27 cellular contexts compared by ENCODE assay signal in the genomic region with DNA sequence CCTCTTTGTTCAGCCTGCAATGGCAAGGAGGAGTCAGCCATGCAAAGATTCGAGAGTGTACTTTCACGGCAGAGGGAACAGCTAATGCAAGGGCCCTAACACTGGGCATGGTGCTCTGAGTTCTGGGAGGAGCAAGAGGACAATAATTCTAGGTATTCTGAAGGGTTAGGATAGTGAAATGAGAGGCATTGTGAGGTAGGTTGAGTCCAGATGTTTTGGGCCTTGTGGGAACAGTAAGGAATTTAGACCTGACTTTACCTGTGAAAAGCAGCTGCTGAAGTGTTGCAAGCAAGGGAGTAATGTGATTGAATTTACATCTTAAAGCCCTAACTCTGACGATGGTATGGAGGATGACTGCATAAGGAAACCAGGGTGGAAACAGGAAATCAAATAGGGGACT.
"Had no signal": no experiment of that assay in that cellular context is flagged by ENCODE, and none has a peak within 500 bp of the region (broad histone marks: within the 10 kb centered on the region; RNA-seq: fewer than 3 reads in every experiment).

No MANE protein-coding gene starts in this region.

- H3K9me3 Mint-ChIP-seq: activated naive CD8-positive, alpha-beta T cell treated with anti-CD3 and anti-CD28 coated beads, Interleukin-2, amount 10 ng/mL, durations not matched to agents 7 days and 5 days had no signal

- H3K36me3 Mint-ChIP-seq: activated naive CD4-positive, alpha-beta T cell treated with anti-CD3 and anti-CD28 coated beads, Interleukin-2, amount 50 U/mL, for 24 hours; activated naive CD8-positive, alpha-beta T cell treated with anti-CD3 and anti-CD28 coated beads, Interleukin-2, amount 10 ng/mL, durations not matched to agents 7 days and 5 days had no signal

- H3K9ac ChIP-seq: KMS-11 had no signal

- H3K4me3 ChIP-seq: ascending aorta, cardiac muscle cell, SJCRH30, SK-N-MC had no signal

- H3K9me3 ChIP-seq: ascending aorta, SJCRH30 had no signal

- H3K27ac ChIP-seq: ascending aorta, cardiac muscle cell, KMS-11, SJCRH30, SK-N-MC had no signal

- H3K27ac Mint-ChIP-seq: activated CD4-positive, alpha-beta T cell treated with anti-CD3 and anti-CD28 coated beads for 36 hours; activated CD4-positive, alpha-beta T cell treated with anti-CD3 and anti-CD28 coated beads, Interleukin-2, amount 10 ng/mL, durations not matched to agents 7 days and 5 days; activated CD8-positive, alpha-beta T cell treated with anti-CD3 and anti-CD28 coated beads, Interleukin-2, amount 10 ng/mL, durations not matched to agents 7 days and 5 days; activated naive CD4-positive, alpha-beta T cell treated with anti-CD3 and anti-CD28 coated beads, Interleukin-2, amount 50 U/mL, for 24 hours; activated naive CD8-positive, alpha-beta T cell treated with anti-CD3 and anti-CD28 coated beads, Interleukin-2, amount 10 ng/mL, durations not matched to agents 7 days and 5 days; activated T-cell treated with anti-CD3 and anti-CD28 coated beads, Interleukin-2, amount 50 U/mL, for 24 hours; activated T-helper 2 cell treated with anti-CD3 and anti-CD28 coated beads, Interferon-gamma antibody, Interleukin-2, Interleukin-4, amounts not matched to agents 10 μg/mL and 5 μg/mL and 100 μg/mL, durations not matched to agents 14 hours and 24 hours and 36 hours; T-helper 2 cell treated with Interferon-gamma antibody and Interleukin-4, amounts not matched to agents 5 μg/mL and 100 μg/mL, for 36 hours had no signal

- DNase-seq: activated CD4-positive, alpha-beta T cell treated with anti-CD3 and anti-CD28 coated beads for 36 hours; activated CD4-positive, alpha-beta T cell treated with anti-CD3 and anti-CD28 coated beads, Interleukin-2, amount 10 ng/mL, durations not matched to agents 7 days and 5 days; activated CD4-positive, alpha-beta T cell treated with anti-CD3 and anti-CD28 coated beads, Interleukin-2, amount 50 U/mL, for 48 hours; activated CD8-positive, alpha-beta T cell treated with anti-CD3 and anti-CD28 coated beads, Interleukin-2, amount 10 ng/mL, durations not matched to agents 7 days and 5 days; activated gamma-delta T cell; activated naive CD4-positive, alpha-beta T cell treated with Interleukin-2 at 50 U/mL for 16 hours; activated naive CD8-positive, alpha-beta T cell treated with anti-CD3 and anti-CD28 coated beads, Interleukin-2, amount 10 ng/mL, durations not matched to agents 7 days and 5 days; activated T-cell treated with anti-CD3 and anti-CD28 coated beads, Interleukin-2, amount 50 U/mL, for 24 hours; amygdala; NCI-H1092 treated with DMSO at 0.1 percent for 48 hours; NCI-H1417 treated with DMSO at 0.1 percent for 48 hours; NCI-H187 treated with DMSO at 0.1 percent for 48 hours; NCI-H2081; NCI-H345; NCI-H524 treated with DMSO at 0.1 percent for 48 hours; SHP77; SJCRH30 had no signal

- H3K4me2 ChIP-seq: KMS-11 had no signal

- H3K4me3 Mint-ChIP-seq: activated CD4-positive, alpha-beta T cell treated with anti-CD3 and anti-CD28 coated beads for 36 hours; activated CD4-positive, alpha-beta T cell treated with anti-CD3 and anti-CD28 coated beads, Interleukin-2, amount 10 ng/mL, durations not matched to agents 7 days and 5 days; activated CD8-positive, alpha-beta T cell treated with anti-CD3 and anti-CD28 coated beads, Interleukin-2, amount 10 ng/mL, durations not matched to agents 7 days and 5 days; activated naive CD4-positive, alpha-beta T cell treated with anti-CD3 and anti-CD28 coated beads, Interleukin-2, amount 50 U/mL, for 24 hours; activated naive CD8-positive, alpha-beta T cell treated with anti-CD3 and anti-CD28 coated beads, Interleukin-2, amount 10 ng/mL, durations not matched to agents 7 days and 5 days; activated T-cell treated with anti-CD3 and anti-CD28 coated beads, Interleukin-2, amount 50 U/mL, for 24 hours; central memory CD8-positive, alpha-beta T cell; T-helper 2 cell treated with Interferon-gamma antibody and Interleukin-4, amounts not matched to agents 5 μg/mL and 100 μg/mL, for 36 hours had no signal

- H3K27me3 Mint-ChIP-seq: activated CD4-positive, alpha-beta T cell treated with anti-CD3 and anti-CD28 coated beads for 36 hours; activated CD4-positive, alpha-beta T cell treated with anti-CD3 and anti-CD28 coated beads, Interleukin-2, amount 10 ng/mL, durations not matched to agents 7 days and 5 days; activated naive CD4-positive, alpha-beta T cell treated with anti-CD3 and anti-CD28 coated beads, Interleukin-2, amount 50 U/mL, for 24 hours; activated naive CD8-positive, alpha-beta T cell treated with anti-CD3 and anti-CD28 coated beads, Interleukin-2, amount 10 ng/mL, durations not matched to agents 7 days and 5 days; activated T-cell treated with anti-CD3 and anti-CD28 coated beads, Interleukin-2, amount 50 U/mL, for 24 hours; central memory CD8-positive, alpha-beta T cell had no signal

- H3K27me3 ChIP-seq: ascending aorta, cardiac muscle cell, SJCRH30 had no signal

- H3K4me1 Mint-ChIP-seq: activated CD4-positive, alpha-beta T cell treated with anti-CD3 and anti-CD28 coated beads for 36 hours; activated CD4-positive, alpha-beta T cell treated with anti-CD3 and anti-CD28 coated beads, Interleukin-2, amount 10 ng/mL, durations not matched to agents 7 days and 5 days; activated naive CD4-positive, alpha-beta T cell treated with anti-CD3 and anti-CD28 coated beads, Interleukin-2, amount 50 U/mL, for 24 hours; activated naive CD8-positive, alpha-beta T cell treated with anti-CD3 and anti-CD28 coated beads, Interleukin-2, amount 10 ng/mL, durations not matched to agents 7 days and 5 days; central memory CD8-positive, alpha-beta T cell had no signal

- ATAC-seq: activated CD4-positive, alpha-beta T cell treated with anti-CD3 and anti-CD28 coated beads for 36 hours; activated CD4-positive, CD25-positive, alpha-beta regulatory T cell treated with anti-CD3 and anti-CD28 coated beads, Interleukin-2, amount 50 U/mL, for 24 hours; activated CD8-positive, alpha-beta T cell treated with anti-CD3 and anti-CD28 coated beads, Interleukin-2, amount 10 ng/mL, durations not matched to agents 7 days and 5 days; Panc1 had no signal

- H3K4me1 ChIP-seq: ascending aorta, SJCRH30 had no signal

- H3K36me3 ChIP-seq: ascending aorta, cardiac muscle cell, SJCRH30 had no signal
